Comparison of ENCODE assay signal across 8 cellular contexts in genomic region chr1:35202048-35202719, GRCh38. TPM values are rescaled to one million over a fixed set of nuclear protein-coding genes. Genes with fewer than 3 reads are reported as not detected.
DNase-seq lines count a peak whose midpoint lies in the region; ATAC-seq lines count a peak whose summit lies in the region.

No MANE protein-coding gene starts in this region.

- no peaks in the 10 kb centered on the region for H3K27me3 Mint-ChIP-seq in activated CD4-positive, alpha-beta memory T cell treated with anti-CD3 and anti-CD28 coated beads for 36 hours
- H3K27me3 Mint-ChIP-seq in effector memory CD8-positive, alpha-beta T cell, result no peaks in the 10 kb centered on the region

- no peak overlapping the region for H3K27ac Mint-ChIP-seq in activated CD4-positive, alpha-beta memory T cell treated with anti-CD3 and anti-CD28 coated beads for 36 hours
- H3K27ac Mint-ChIP-seq in effector memory CD8-positive, alpha-beta T cell, result no peak overlapping the region

- CTCF ChIA-PET in activated CD4-positive, alpha-beta memory T cell treated with anti-CD3 and anti-CD28 coated beads for 36 hours (lab: Charles Lee), result interaction anchor here (0.5 to 2.7 kb wide), 26 partner anchors 9 to 720 kb away, joined by 3 to 20 read pairs (median 4); partner anchors contain the start of gene SFPQ

- intact Hi-C loops in activated CD4-positive, alpha-beta memory T cell treated with anti-CD3 and anti-CD28 coated beads for 36 hours (cut with micrococcal nuclease), result loop anchor here (1.0 kb wide), 2 partner anchors 9 to 96 kb away; partner anchors contain the start of gene SFPQ

- peak; percentile 100 for ATAC-seq in effector memory CD8-positive, alpha-beta T cell (replicated peaks)

- no peaks in the 10 kb centered on the region for H3K36me3 Mint-ChIP-seq in activated CD4-positive, alpha-beta memory T cell treated with anti-CD3 and anti-CD28 coated beads for 36 hours
- H3K36me3 Mint-ChIP-seq in effector memory CD8-positive, alpha-beta T cell (ENCODE audit: insufficient read depth), result no peaks in the 10 kb centered on the region

- H3K9me3 Mint-ChIP-seq in activated CD4-positive, alpha-beta memory T cell treated with anti-CD3 and anti-CD28 coated beads for 36 hours, result no peaks in the 10 kb centered on the region
- H3K9me3 Mint-ChIP-seq in effector memory CD8-positive, alpha-beta T cell, result no peaks in the 10 kb centered on the region

- peaks cover 7% of the 10 kb centered on the region for H3K4me1 Mint-ChIP-seq in activated CD4-positive, alpha-beta memory T cell treated with anti-CD3 and anti-CD28 coated beads for 36 hours (ENCODE audit: low read depth)
- peaks cover 4 to 7% of the 10 kb centered on the region in 2 donors for H3K4me1 Mint-ChIP-seq in effector memory CD8-positive, alpha-beta T cell (ENCODE audit: low read depth in 2 of 2)

- no peak overlapping the region for H3K4me3 Mint-ChIP-seq in activated CD4-positive, alpha-beta memory T cell treated with anti-CD3 and anti-CD28 coated beads for 36 hours
- no peak overlapping the region for H3K4me3 Mint-ChIP-seq in effector memory CD8-positive, alpha-beta T cell

- POLR2A ChIA-PET in activated CD4-positive, alpha-beta memory T cell treated with anti-CD3 and anti-CD28 coated beads for 36 hours (lab: Charles Lee), result no interaction called here

- peak; percentile 30 for DNase-seq in NK-92 treated with Interleukin-12 subunit alpha and Interleukin-12 subunit beta, amount 100 ng/mL, for 24 hours (lab: John Stamatoyannopoulos, UW)
- DNase-seq in NK-92 (lab: John Stamatoyannopoulos, UW; ENCODE audit: unreplicated experiment) (no peak), HPDE6-E6E7 (ENCODE audit: extremely low spot score) (peak; percentile 66), NCI-H748 treated with DMSO at 0.1 percent for 48 hours (lab: John Stamatoyannopoulos, UW) (peak; percentile 63), lung microvascular endothelial cell (ENCODE audit: low read depth in 2 of 2) (peak; percentile 82 to 86)
- peak; percentile 79 for DNase-seq in activated CD4-positive, alpha-beta memory T cell treated with anti-CD3 and anti-CD28 coated beads for 36 hours
- DNase-seq in effector memory CD8-positive, alpha-beta T cell, result peak; percentile 63 to 68 (median 64)
- peak; percentile 31 for DNase-seq in stimulated activated CD8-positive, alpha-beta memory T cell treated with anti-CD3 and anti-CD28 coated beads, Interleukin-12 subunit alpha, Interleukin-12 subunit beta, amount 100 ng/mL, for 4 hours (ENCODE audit: low read depth)

RNA-seq across cellular contexts. Expression of gene SFPQ, which starts 9.2 kb away (rescaled TPM):
- total RNA-seq in activated CD4-positive, alpha-beta memory T cell treated with anti-CD3 and anti-CD28 coated beads for 36 hours, result 100 to 1,000 TPM; 259 to 275 TPM
- 125 TPM in 2 replicates for total RNA-seq in lung microvascular endothelial cell
